Comparison of ENCODE assay signal across 6 cellular contexts in the genomic region with DNA sequence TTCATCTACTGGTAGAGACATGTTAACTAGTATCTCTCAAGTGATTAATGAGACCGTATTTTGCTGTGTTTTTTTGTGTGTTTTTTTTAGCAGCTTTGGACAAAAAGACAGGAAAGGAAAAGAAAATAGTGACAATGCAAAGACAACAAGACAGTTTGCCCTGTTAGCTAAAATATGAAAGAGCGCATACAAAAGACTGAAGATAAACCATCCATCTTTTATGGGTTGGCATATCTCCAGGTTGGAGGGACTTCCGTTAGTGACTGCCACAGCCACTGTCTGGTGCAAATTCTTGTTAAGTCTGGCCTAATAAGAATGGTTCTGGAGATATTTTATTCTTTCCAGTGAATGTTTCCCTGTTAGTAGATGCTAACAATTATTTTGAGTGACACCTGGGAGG.
"Had no signal": no experiment of that assay in that cellular context is flagged by ENCODE, and none has a peak within 500 bp of the region (broad histone marks: within the 10 kb centered on the region; RNA-seq: fewer than 3 reads in every experiment).

No MANE protein-coding gene starts in this region.

- H3K27ac Mint-ChIP-seq: GM23338, IgD-negative memory B cell had no signal

- H3K9me3 Mint-ChIP-seq: GM23338, H9, IgD-negative memory B cell had no signal

- DNase-seq: H9, HCEC 1CT, KBM-7 had no signal

- H3K4me3 ChIP-seq: GM23338 had no signal

- ATAC-seq: GM23338, HepG2 had no signal

- H3K4me1 Mint-ChIP-seq: GM23338, H9, IgD-negative memory B cell had no signal

- H3K4me3 Mint-ChIP-seq: GM23338, H9, IgD-negative memory B cell had no signal

- H3K27me3 Mint-ChIP-seq: IgD-negative memory B cell had no signal
